ENCODE assay signal across 8 cellular contexts in the genomic region with DNA sequence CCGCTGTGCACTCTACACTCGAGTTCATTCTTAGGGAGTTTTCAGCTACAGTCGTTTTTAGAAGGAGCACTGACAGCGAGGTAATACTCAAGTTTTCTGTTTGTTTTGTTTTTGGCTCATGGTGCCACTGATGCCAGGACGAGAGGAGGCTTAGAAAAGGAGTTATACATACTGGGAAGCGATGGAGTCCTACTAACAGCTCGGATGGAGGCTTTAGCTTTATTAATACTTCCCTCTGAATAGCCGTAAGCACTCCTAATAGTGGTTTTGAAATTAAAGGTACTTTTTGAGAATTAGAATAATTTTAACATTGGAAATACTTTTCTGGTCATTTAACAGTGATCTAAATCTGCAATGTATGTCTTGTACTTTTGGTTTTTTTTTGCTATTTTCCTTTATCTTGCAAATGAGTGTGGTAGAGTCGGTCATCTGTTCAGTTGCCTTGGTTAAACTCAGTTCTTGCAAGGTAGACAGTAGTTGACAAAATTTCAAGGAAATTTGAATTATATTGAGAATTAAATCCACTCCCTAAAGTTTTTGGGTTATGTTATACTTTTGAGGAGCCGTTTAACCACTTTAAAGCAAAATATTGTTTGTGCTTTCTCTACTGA. TPM values are rescaled to one million over a fixed set of nuclear protein-coding genes. Genes with fewer than 3 reads are reported as not detected.
A peak's percentile ranks its signal among the peaks of the same experiment; 100 is the strongest.
DNase-seq lines count a peak whose midpoint lies in the region; ATAC-seq, FAIRE-seq and TF ChIP-seq lines count a peak whose summit lies in the region.

No MANE protein-coding gene starts in this region.

- H3K27me3 ChIP-seq in DOHH2 (ENCODE audit: control insufficient read depth, low read length) (no peaks in the 10 kb centered on the region), Panc1 (ENCODE audit: control insufficient read depth, insufficient read depth, low read length) (peaks cover 12% of the 10 kb centered on the region), esophagus (ENCODE audit: control insufficient read depth in 1 of 2, insufficient read depth in 2 of 2, low read length in 2 of 2) (no peaks in the 10 kb centered on the region), pancreas (no peaks in the 10 kb centered on the region)

- peaks cover 53% of the 10 kb centered on the region for H3K79me2 ChIP-seq in DOHH2 (ENCODE audit: control insufficient read depth, low read length)

- H3K4me1 ChIP-seq in DOHH2 (ENCODE audit: control insufficient read depth, low read length): peaks cover 37% of the 10 kb centered on the region
- peaks cover 10% of the 10 kb centered on the region; the same call in 1 of the 2 replicates for H3K4me1 ChIP-seq in Panc1 (ENCODE audit: control insufficient read depth, insufficient read depth, low read length)
- no peaks in the 10 kb centered on the region for H3K4me1 ChIP-seq in esophagus (ENCODE audit: control insufficient read depth in 2 of 2, insufficient read depth in 2 of 2, low read length in 1 of 2)
- H3K4me1 ChIP-seq in pancreas: peaks cover 17 to 49% (median 48%) of the 10 kb centered on the region in 3 donors

- in situ Hi-C loops in Panc1 (cut with HindIII; ENCODE audit: low pct_unique_long_range_greater_than_20kb, low sequenced_read_pairs): no loop called here

- intact Hi-C loops in Panc1 (cut with micrococcal nuclease; ENCODE audit: unreplicated experiment) (no loop called here), pancreas (cut with DNase I) (no loop called here)

- H3K9me2 ChIP-seq in DOHH2 (replicated peaks; ENCODE audit: control insufficient read depth, low read length): no peaks in the 10 kb centered on the region

- POLR2A ChIA-PET in Panc1 (lab: Charles Lee): no interaction called here

- H3K9me3 ChIP-seq in DOHH2 (ENCODE audit: control insufficient read depth, insufficient read depth, low read length) (no peaks in the 10 kb centered on the region), Panc1 (ENCODE audit: control insufficient read depth, insufficient read depth, low read depth, low read length) (no peaks in the 10 kb centered on the region), esophagus (ENCODE audit: control insufficient read depth in 2 of 2, insufficient read depth in 1 of 2, low read depth in 1 of 2, low read length in 1 of 2) (no peaks in the 10 kb centered on the region), pancreas (no peaks in the 10 kb centered on the region)

- peak; percentile 65 for FAIRE-seq in pancreas (lab: Jason Lieb, UNC)

- CTCF ChIA-PET in Panc1 (lab: Charles Lee): interaction anchor here (0.6 kb wide), 1 partner anchor 10 kb away, joined by 3 read pairs; no protein-coding TSS in a partner anchor

- peak overlapping the region; percentile 65 for H3K27ac ChIP-seq in DOHH2 (ENCODE audit: low read depth, low read length)
- H3K27ac ChIP-seq in Panc1 (ENCODE audit: low read length): peak overlapping the region; percentile 87
- H3K27ac ChIP-seq in esophagus (ENCODE audit: low read depth in 2 of 2, low read length in 1 of 2): peak overlapping the region; percentile 99 to 100
- H3K27ac ChIP-seq in pancreas: peak overlapping the region; percentile 90 to 98 (median 96)

- BruUV-seq in Panc1 (replicated peaks; lab: Mats Ljungman, UMichigan): TSS peak; percentile 84

- ATAC-seq in Panc1 (no peak), pancreas (no peak), HG02981 (IDR thresholded peaks at IDR 0.05; ENCODE audit: unreplicated experiment) (no peak), HG03378 (IDR thresholded peaks at IDR 0.05; ENCODE audit: unreplicated experiment) (no peak)

- 0 out of 2 replicates have a peak, but pooled peaks cover 4% of the 10 kb centered on the region for H4K20me1 ChIP-seq in DOHH2 (ENCODE audit: control insufficient read depth, insufficient read depth, low read depth, low read length)

- 1 to 2% methylated on average over 10 of the region's 10 CpGs for WGBS in esophagus, 2 donors
- 0% methylated on average over 10 of the region's 10 CpGs for WGBS in pancreas, 2 donors

- no peak for DNase-seq in Panc1 (ENCODE audit: low read depth, low spot score)
- DNase-seq in pancreas: no peak
- DNase-seq in stimulated activated naive CD4-positive, alpha-beta T cell (lab: John Stamatoyannopoulos, UW): no peak
- no peak for DNase-seq in HK-2 (ENCODE audit: unreplicated experiment)

- H3K4me3 ChIP-seq in DOHH2 (ENCODE audit: low read length) (peak overlapping the region; percentile 90), Panc1 (ENCODE audit: low read depth in 2 of 2, low read length in 2 of 2) (peak overlapping the region; percentile 79 to 91), esophagus (ENCODE audit: low read depth in 1 of 2, low read length in 2 of 2) (peak overlapping the region; percentile 97 to 99), pancreas (peak overlapping the region in 3 of 4 donors; percentile 22 to 73 (median 56))

- no peaks in the 10 kb centered on the region for H3K36me3 ChIP-seq in DOHH2 (ENCODE audit: control insufficient read depth, low read length)
- no peaks in the 10 kb centered on the region for H3K36me3 ChIP-seq in Panc1 (ENCODE audit: control insufficient read depth, insufficient read depth, low read length)
- H3K36me3 ChIP-seq in esophagus (ENCODE audit: control insufficient read depth in 2 of 2, insufficient read depth in 2 of 2, low read length in 1 of 2): peaks cover 0 to 2% of the 10 kb centered on the region in 2 donors
- no peaks in the 10 kb centered on the region for H3K36me3 ChIP-seq in pancreas

- H3K4me2 ChIP-seq in DOHH2 (ENCODE audit: low read length): peak overlapping the region; percentile 85

- H3F3A ChIP-seq in DOHH2 (ENCODE audit: control insufficient read depth, insufficient read depth): peaks cover 14% of the 10 kb centered on the region

- TF ChIP-seq CTCF in DOHH2 (IDR thresholded peaks at IDR 0.05; ENCODE audit: low read depth, low read length, poor library complexity, severe bottlenecking) (no peak), Panc1 (IDR thresholded peaks at IDR 0.05) (no peak), pancreas (IDR thresholded peaks at IDR 0.05) (no peak)

RNA-seq across cellular contexts. Expression of a gene that starts 1.4 kb away (rescaled TPM):
- total RNA-seq in Panc1 (2021; ENCODE audit: unreplicated experiment) (28.1 TPM), pancreas (10 to 100 TPM; 22.6 to 50.4 (median 32.2) TPM)
- 23.3 TPM for polyA plus RNA-seq in Panc1 (2012; ENCODE audit: insufficient read length)
- polyA plus RNA-seq in esophagus (10 to 100 TPM; 48.7 to 58.9 TPM), pancreas (10 to 100 TPM; 13.3 to 19.4 TPM)
